Comparison of ENCODE assay signal across 1 cellular context in the genomic region with DNA sequence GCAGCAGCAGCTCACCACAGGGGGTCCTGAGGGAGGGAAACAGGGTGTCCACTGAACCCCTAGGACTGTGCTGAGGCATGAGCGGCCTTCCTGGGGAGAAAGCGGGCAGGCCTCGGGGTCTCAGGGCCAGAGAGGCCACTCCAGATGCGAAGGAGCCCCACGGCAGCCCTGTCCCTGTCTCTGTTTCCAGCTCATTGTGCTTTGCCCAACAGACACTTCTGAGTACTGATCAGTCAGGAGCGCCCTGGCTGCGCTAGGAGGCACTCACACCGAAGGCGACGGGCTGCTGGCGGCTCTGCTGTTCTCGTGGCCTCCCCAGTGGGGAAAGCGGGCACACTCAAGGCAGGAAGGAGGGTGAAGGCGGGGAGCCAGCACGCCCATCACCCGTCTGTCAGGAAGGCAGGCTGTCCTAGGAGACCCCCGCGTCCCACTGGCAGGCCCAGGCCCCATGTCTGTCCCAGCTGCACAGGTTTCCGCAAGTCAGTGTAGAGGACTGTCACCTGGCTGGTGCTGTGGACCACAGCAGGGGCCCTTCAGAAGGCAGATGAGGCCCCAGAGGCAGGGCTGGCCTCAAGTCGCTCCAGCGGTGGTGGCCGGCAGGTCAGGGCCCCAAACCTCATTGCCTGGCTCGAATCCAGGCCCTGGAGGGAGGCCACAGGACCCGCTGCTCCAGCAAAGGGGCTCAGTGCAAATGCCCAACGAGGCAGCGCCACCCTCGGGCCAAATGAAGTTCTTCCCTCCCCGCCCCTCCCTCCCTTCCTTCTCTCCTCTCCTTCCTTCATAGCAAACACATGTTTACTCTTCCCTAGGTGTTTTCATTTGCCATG.
TF ChIP-seq lines count a peak whose summit lies in the region.

No MANE protein-coding gene starts in this region.

TF ChIP-seq in HepG2, 621 proteins besides CTCF, POLR2A, EP300 and RAD21 (continued from another document and continues in another):
- TF ChIP-seq HNF4G (IDR thresholded peaks at IDR 0.05; ENCODE audit: borderline replicate concordance, low read depth, low read length) (no peak), HNF4G (CRISPR knock-in tag; IDR thresholded peaks at IDR 0.05; ENCODE audit: borderline replicate concordance, low read depth) (peak; percentile 19; the same call in 1 of the 2 replicates), ZBTB38 (CRISPR knock-in tag; IDR thresholded peaks at IDR 0.05) (peak; percentile 97), SSRP1 (CRISPR knock-in tag; IDR thresholded peaks at IDR 0.05) (no peak), ZFP1 (CRISPR knock-in tag; IDR thresholded peaks at IDR 0.05) (no peak), TCF12 (IDR thresholded peaks at IDR 0.05) (no peak), TCF12 (CRISPR knock-in tag; IDR thresholded peaks at IDR 0.05) (0 out of 2 replicates have a peak, but pooled peaks have one; percentile 71), ZNF749 (CRISPR knock-in tag; IDR thresholded peaks at IDR 0.05; ENCODE audit: borderline replicate concordance) (no peak), MAFG (CRISPR knock-in tag; IDR thresholded peaks at IDR 0.05) (no peak), HDAC1 (CRISPR knock-in tag; IDR thresholded peaks at IDR 0.05) (0 out of 2 replicates have a peak, but pooled peaks have one; percentile 44), STAG1 (CRISPR knock-in tag; IDR thresholded peaks at IDR 0.05) (peak; percentile 69), ZIK1 (CRISPR knock-in tag; IDR thresholded peaks at IDR 0.05; ENCODE audit: borderline replicate concordance, low read depth) (0 out of 2 replicates have a peak, but pooled peaks have one; percentile 3), GATAD2A (CRISPR knock-in tag; IDR thresholded peaks at IDR 0.05) (no peak), PAWR (CRISPR knock-in tag; IDR thresholded peaks at IDR 0.05; ENCODE audit: borderline replicate concordance) (no peak), SMYD3 (CRISPR knock-in tag; IDR thresholded peaks at IDR 0.05) (no peak), MEIS2 (CRISPR knock-in tag; IDR thresholded peaks at IDR 0.05) (0 out of 2 replicates have a peak, but pooled peaks have one; percentile 5), PPARG (CRISPR knock-in tag; conservative IDR thresholded peaks at IDR 0.05) (no peak), ATAD3A (CRISPR knock-in tag; IDR thresholded peaks at IDR 0.05) (no peak), MEF2D (CRISPR knock-in tag; IDR thresholded peaks at IDR 0.05) (0 out of 2 replicates have a peak, but pooled peaks have one; percentile 4), SMARCE1 (IDR thresholded peaks at IDR 0.05; ENCODE audit: borderline replicate concordance) (no peak), NFRKB (IDR thresholded peaks at IDR 0.05) (no peak), NBN (conservative IDR thresholded peaks at IDR 0.05) (no peak), ZNF501 (CRISPR knock-in tag; IDR thresholded peaks at IDR 0.05) (0 out of 2 replicates have a peak, but pooled peaks have one; percentile 36), BRD4 (CRISPR knock-in tag; IDR thresholded peaks at IDR 0.05) (0 out of 2 replicates have a peak, but pooled peaks have one; percentile 39), ZSCAN12 (CRISPR knock-in tag; IDR thresholded peaks at IDR 0.05) (no peak), SMC3 (IDR thresholded peaks at IDR 0.05; ENCODE audit: low read length) (peak; percentile 53)
- TF ChIP-seq, protein P1, sequence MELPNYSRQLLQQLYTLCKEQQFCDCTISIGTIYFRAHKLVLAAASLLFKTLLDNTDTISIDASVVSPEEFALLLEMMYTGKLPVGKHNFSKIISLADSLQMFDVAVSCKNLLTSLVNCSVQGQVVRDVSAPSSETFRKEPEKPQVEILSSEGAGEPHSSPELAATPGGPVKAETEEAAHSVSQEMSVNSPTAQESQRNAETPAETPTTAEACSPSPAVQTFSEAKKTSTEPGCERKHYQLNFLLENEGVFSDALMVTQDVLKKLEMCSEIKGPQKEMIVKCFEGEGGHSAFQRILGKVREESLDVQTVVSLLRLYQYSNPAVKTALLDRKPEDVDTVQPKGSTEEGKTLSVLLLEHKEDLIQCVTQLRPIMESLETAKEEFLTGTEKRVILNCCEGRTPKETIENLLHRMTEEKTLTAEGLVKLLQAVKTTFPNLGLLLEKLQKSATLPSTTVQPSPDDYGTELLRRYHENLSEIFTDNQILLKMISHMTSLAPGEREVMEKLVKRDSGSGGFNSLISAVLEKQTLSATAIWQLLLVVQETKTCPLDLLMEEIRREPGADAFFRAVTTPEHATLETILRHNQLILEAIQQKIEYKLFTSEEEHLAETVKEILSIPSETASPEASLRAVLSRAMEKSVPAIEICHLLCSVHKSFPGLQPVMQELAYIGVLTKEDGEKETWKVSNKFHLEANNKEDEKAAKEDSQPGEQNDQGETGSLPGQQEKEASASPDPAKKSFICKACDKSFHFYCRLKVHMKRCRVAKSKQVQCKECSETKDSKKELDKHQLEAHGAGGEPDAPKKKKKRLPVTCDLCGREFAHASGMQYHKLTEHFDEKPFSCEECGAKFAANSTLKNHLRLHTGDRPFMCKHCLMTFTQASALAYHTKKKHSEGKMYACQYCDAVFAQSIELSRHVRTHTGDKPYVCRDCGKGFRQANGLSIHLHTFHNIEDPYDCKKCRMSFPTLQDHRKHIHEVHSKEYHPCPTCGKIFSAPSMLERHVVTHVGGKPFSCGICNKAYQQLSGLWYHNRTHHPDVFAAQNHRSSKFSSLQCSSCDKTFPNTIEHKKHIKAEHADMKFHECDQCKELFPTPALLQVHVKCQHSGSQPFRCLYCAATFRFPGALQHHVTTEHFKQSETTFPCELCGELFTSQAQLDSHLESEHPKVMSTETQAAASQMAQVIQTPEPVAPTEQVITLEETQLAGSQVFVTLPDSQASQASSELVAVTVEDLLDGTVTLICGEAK (IDR thresholded peaks at IDR 0.05), result no peak
- TF ChIP-seq, protein P1 (CRISPR knock-in tag; IDR thresholded peaks at IDR 0.05), result no peak
- TF ChIP-seq, protein P2, sequence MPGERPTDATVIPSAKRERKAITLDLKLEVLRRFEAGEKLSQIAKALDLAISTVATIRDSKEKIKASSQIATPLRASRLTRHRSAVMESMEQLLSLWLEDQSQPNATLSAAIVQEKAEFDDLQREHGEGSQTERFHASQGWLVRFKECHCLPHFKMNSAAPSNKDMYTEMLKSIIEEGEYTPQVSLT (CRISPR knock-in tag; IDR thresholded peaks at IDR 0.05; ENCODE audit: borderline replicate concordance, low read depth), result no peak
- TF ChIP-seq, protein P3, sequence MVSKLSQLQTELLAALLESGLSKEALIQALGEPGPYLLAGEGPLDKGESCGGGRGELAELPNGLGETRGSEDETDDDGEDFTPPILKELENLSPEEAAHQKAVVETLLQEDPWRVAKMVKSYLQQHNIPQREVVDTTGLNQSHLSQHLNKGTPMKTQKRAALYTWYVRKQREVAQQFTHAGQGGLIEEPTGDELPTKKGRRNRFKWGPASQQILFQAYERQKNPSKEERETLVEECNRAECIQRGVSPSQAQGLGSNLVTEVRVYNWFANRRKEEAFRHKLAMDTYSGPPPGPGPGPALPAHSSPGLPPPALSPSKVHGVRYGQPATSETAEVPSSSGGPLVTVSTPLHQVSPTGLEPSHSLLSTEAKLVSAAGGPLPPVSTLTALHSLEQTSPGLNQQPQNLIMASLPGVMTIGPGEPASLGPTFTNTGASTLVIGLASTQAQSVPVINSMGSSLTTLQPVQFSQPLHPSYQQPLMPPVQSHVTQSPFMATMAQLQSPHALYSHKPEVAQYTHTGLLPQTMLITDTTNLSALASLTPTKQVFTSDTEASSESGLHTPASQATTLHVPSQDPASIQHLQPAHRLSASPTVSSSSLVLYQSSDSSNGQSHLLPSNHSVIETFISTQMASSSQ (IDR thresholded peaks at IDR 0.05; ENCODE audit: low read depth), result no peak
- TF ChIP-seq, protein P3 (CRISPR knock-in tag; IDR thresholded peaks at IDR 0.05; ENCODE audit: borderline replicate concordance), result no peak
- TF ChIP-seq, protein P4, sequence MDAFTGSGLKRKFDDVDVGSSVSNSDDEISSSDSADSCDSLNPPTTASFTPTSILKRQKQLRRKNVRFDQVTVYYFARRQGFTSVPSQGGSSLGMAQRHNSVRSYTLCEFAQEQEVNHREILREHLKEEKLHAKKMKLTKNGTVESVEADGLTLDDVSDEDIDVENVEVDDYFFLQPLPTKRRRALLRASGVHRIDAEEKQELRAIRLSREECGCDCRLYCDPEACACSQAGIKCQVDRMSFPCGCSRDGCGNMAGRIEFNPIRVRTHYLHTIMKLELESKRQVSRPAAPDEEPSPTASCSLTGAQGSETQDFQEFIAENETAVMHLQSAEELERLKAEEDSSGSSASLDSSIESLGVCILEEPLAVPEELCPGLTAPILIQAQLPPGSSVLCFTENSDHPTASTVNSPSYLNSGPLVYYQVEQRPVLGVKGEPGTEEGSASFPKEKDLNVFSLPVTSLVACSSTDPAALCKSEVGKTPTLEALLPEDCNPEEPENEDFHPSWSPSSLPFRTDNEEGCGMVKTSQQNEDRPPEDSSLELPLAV (CRISPR knock-in tag; conservative IDR thresholded peaks at IDR 0.05; ENCODE audit: low read depth), result no peak
- TF ChIP-seq, protein P5, sequence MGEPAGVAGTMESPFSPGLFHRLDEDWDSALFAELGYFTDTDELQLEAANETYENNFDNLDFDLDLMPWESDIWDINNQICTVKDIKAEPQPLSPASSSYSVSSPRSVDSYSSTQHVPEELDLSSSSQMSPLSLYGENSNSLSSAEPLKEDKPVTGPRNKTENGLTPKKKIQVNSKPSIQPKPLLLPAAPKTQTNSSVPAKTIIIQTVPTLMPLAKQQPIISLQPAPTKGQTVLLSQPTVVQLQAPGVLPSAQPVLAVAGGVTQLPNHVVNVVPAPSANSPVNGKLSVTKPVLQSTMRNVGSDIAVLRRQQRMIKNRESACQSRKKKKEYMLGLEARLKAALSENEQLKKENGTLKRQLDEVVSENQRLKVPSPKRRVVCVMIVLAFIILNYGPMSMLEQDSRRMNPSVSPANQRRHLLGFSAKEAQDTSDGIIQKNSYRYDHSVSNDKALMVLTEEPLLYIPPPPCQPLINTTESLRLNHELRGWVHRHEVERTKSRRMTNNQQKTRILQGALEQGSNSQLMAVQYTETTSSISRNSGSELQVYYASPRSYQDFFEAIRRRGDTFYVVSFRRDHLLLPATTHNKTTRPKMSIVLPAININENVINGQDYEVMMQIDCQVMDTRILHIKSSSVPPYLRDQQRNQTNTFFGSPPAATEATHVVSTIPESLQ (CRISPR knock-in tag; conservative IDR thresholded peaks at IDR 0.05), result peak; percentile 66; the same call in 1 of the 2 replicates
- TF ChIP-seq, protein P6, sequence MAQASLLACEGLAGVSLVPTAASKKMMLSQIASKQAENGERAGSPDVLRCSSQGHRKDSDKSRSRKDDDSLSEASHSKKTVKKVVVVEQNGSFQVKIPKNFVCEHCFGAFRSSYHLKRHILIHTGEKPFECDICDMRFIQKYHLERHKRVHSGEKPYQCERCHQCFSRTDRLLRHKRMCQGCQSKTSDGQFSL (CRISPR knock-in tag; IDR thresholded peaks at IDR 0.05), result peak; percentile 84
- TF ChIP-seq, protein P7, sequence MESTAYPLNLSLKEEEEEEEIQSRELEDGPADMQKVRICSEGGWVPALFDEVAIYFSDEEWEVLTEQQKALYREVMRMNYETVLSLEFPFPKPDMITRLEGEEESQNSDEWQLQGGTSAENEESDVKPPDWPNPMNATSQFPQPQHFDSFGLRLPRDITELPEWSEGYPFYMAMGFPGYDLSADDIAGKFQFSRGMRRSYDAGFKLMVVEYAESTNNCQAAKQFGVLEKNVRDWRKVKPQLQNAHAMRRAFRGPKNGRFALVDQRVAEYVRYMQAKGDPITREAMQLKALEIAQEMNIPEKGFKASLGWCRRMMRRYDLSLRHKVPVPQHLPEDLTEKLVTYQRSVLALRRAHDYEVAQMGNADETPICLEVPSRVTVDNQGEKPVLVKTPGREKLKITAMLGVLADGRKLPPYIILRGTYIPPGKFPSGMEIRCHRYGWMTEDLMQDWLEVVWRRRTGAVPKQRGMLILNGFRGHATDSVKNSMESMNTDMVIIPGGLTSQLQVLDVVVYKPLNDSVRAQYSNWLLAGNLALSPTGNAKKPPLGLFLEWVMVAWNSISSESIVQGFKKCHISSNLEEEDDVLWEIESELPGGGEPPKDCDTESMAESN (CRISPR knock-in tag; conservative IDR thresholded peaks at IDR 0.05), result 0 out of 2 replicates have a peak, but pooled peaks have one; percentile 32
